14 cellular contexts compared by ENCODE assay signal in genomic region chr13:51000058-51000457, GRCh38.
"Had no signal": no experiment of that assay in that cellular context is flagged by ENCODE, and none has a peak within 500 bp of the region (broad histone marks: within the 10 kb centered on the region; RNA-seq: fewer than 3 reads in every experiment).

No MANE protein-coding gene starts in this region.

- H3K27ac Mint-ChIP-seq: activated CD4-positive, alpha-beta T cell treated with anti-CD3 and anti-CD28 coated beads for 36 hours; activated CD8-positive, alpha-beta T cell treated with anti-CD3 and anti-CD28 coated beads, Interleukin-2, amount 10 ng/mL, durations not matched to agents 7 days and 5 days; activated naive CD8-positive, alpha-beta T cell treated with anti-CD3 and anti-CD28 coated beads, Interleukin-2, amount 10 ng/mL, durations not matched to agents 7 days and 5 days; stimulated activated naive B cell treated with anti-CD40 and anti-IgM and Interleukin-4, amounts not matched to agents 10 μg/mL and 1 μg/mL and 100 μg/mL, for 72 hours had no signal

- H3K9me3 ChIP-seq: transverse colon had no signal

- H3K4me3 Mint-ChIP-seq: activated CD4-positive, alpha-beta T cell treated with anti-CD3 and anti-CD28 coated beads for 36 hours; activated CD8-positive, alpha-beta T cell treated with anti-CD3 and anti-CD28 coated beads, Interleukin-2, amount 10 ng/mL, durations not matched to agents 7 days and 5 days; activated naive CD8-positive, alpha-beta T cell treated with anti-CD3 and anti-CD28 coated beads, Interleukin-2, amount 10 ng/mL, durations not matched to agents 7 days and 5 days; central memory CD8-positive, alpha-beta T cell; neural crest cell; stimulated activated naive B cell treated with anti-CD40 and anti-IgM and Interleukin-4, amounts not matched to agents 10 μg/mL and 1 μg/mL and 100 μg/mL, for 72 hours had no signal

- DNase-seq: activated CD4-positive, alpha-beta T cell treated with anti-CD3 and anti-CD28 coated beads for 36 hours; activated CD8-positive, alpha-beta memory T cell treated with anti-CD3 and anti-CD28 coated beads, Interleukin-2, amount 50 U/mL, for 48 hours; activated CD8-positive, alpha-beta T cell treated with anti-CD3 and anti-CD28 coated beads, Interleukin-2, amount 10 ng/mL, durations not matched to agents 7 days and 5 days; activated naive CD8-positive, alpha-beta T cell treated with anti-CD3 and anti-CD28 coated beads, Interleukin-2, amount 10 ng/mL, durations not matched to agents 7 days and 5 days; aorta; effector memory CD4-positive, alpha-beta T cell; erythroblast; stimulated activated CD4-positive, alpha-beta T cell treated with anti-CD3 and anti-CD28 coated beads, Interleukin-2, amount 100 ng/mL, for 24 hours; stimulated activated naive B cell treated with anti-CD40 and anti-IgM and Interleukin-4, amounts not matched to agents 10 μg/mL and 1 μg/mL and 100 μg/mL, for 72 hours; T1000 had no signal

- H3K27ac ChIP-seq: transverse colon, WERI-Rb-1 had no signal

- H3K4me1 Mint-ChIP-seq: activated CD4-positive, alpha-beta T cell treated with anti-CD3 and anti-CD28 coated beads for 36 hours; activated naive CD8-positive, alpha-beta T cell treated with anti-CD3 and anti-CD28 coated beads, Interleukin-2, amount 10 ng/mL, durations not matched to agents 7 days and 5 days; central memory CD8-positive, alpha-beta T cell; stimulated activated naive B cell treated with anti-CD40 and anti-IgM and Interleukin-4, amounts not matched to agents 10 μg/mL and 1 μg/mL and 100 μg/mL, for 72 hours had no signal

- H3K27me3 ChIP-seq: transverse colon had no signal

- H3K36me3 Mint-ChIP-seq: activated naive CD8-positive, alpha-beta T cell treated with anti-CD3 and anti-CD28 coated beads, Interleukin-2, amount 10 ng/mL, durations not matched to agents 7 days and 5 days had no signal

- H3K9me3 Mint-ChIP-seq: activated naive CD8-positive, alpha-beta T cell treated with anti-CD3 and anti-CD28 coated beads, Interleukin-2, amount 10 ng/mL, durations not matched to agents 7 days and 5 days; central memory CD8-positive, alpha-beta T cell; neural crest cell; stimulated activated naive B cell treated with anti-CD40 and anti-IgM and Interleukin-4, amounts not matched to agents 10 μg/mL and 1 μg/mL and 100 μg/mL, for 72 hours had no signal

- H3K36me3 ChIP-seq: transverse colon, WERI-Rb-1 had no signal

- H3K4me3 ChIP-seq: transverse colon had no signal
